Comparison of ENCODE assay signal across 11 cellular contexts in genomic region chr10:21926949-21927348, GRCh38.
DNase-seq lines count a peak whose midpoint lies in the region; ATAC-seq and TF ChIP-seq lines count a peak whose summit lies in the region.
"Had no signal": no experiment of that assay in that cellular context is flagged by ENCODE, and none has a peak within 500 bp of the region (broad histone marks: within the 10 kb centered on the region; RNA-seq: fewer than 3 reads in every experiment).

No MANE protein-coding gene starts in this region.

- H3K36me3 ChIP-seq in HUES64 (ENCODE audit: insufficient read depth, low read length), result no peaks in the 10 kb centered on the region
- no peaks in the 10 kb centered on the region for H3K36me3 ChIP-seq in brain microvascular endothelial cell (replicated peaks)
- H3K36me3 ChIP-seq in mesenchymal stem cell (ENCODE audit: control insufficient read depth in 1 of 2, insufficient read depth in 2 of 2, low read depth in 1 of 2, low read length in 2 of 2), result no peaks in the 10 kb centered on the region

- H2BK12ac ChIP-seq in mesenchymal stem cell (ENCODE audit: low read length in 2 of 2), result no peak overlapping the region

- no peak overlapping the region for H4K91ac ChIP-seq in mesenchymal stem cell (ENCODE audit: low read length)

- in situ Hi-C loops in brain microvascular endothelial cell (cut with HindIII; ENCODE audit: low pct_ligation_motif_present, low sequenced_read_pairs), result loop anchor here (25.0 kb wide), 1 partner anchor 415 kb away; no protein-coding TSS in a partner anchor

- ATAC-seq in HG03045 (IDR thresholded peaks at IDR 0.05; ENCODE audit: unreplicated experiment) (no peak), GM21526 (IDR thresholded peaks at IDR 0.05; ENCODE audit: low FRiP score, unreplicated experiment) (no peak)

- DNase-seq in AG20443 (ENCODE audit: low spot score) (peak; percentile 70), brain microvascular endothelial cell (peak; percentile 94), mesenchymal stem cell (peak; percentile 92), retina (no peak), T-helper 9 cell (no peak)
- DNase-seq: central memory CD4-positive, alpha-beta T cell; NK-92 treated with Interleukin-12 subunit alpha and Interleukin-12 subunit beta, amount 100 ng/mL, for 24 hours; stimulated activated CD4-positive, alpha-beta T cell treated with anti-CD3 and anti-CD28 coated beads, Interleukin-2, amount 100 ng/mL, for 48 hours had no signal

- H2AK5ac ChIP-seq in mesenchymal stem cell (ENCODE audit: low read length, severe bottlenecking), result no peak overlapping the region

- H2BK120ac ChIP-seq in mesenchymal stem cell (ENCODE audit: low read depth, low read length), result no peak overlapping the region

- H2BK5ac ChIP-seq in mesenchymal stem cell (ENCODE audit: low read depth, low read length, poor library complexity, severe bottlenecking), result no peak overlapping the region

- H3K9ac ChIP-seq in HUES64 (ENCODE audit: low read depth, low read length) (no peak overlapping the region), mesenchymal stem cell (ENCODE audit: low read length) (peak overlapping the region; percentile 4)

- 94% methylated on average over 2 of the region's 2 CpGs for WGBS in HUES64
- WGBS in mesenchymal stem cell, result no CpG with 5 or more reads among the region's 2 CpGs

- H3K4me3 ChIP-seq in HUES64 (ENCODE audit: low read length) (no peak overlapping the region), brain microvascular endothelial cell (ENCODE audit: low read depth, low read length) (no peak overlapping the region), mesenchymal stem cell (ENCODE audit: insufficient read depth in 1 of 2, low read depth in 1 of 2, low read length in 2 of 2) (no peak overlapping the region)

- H2AFZ ChIP-seq in mesenchymal stem cell (ENCODE audit: low read depth, low read length), result no peak overlapping the region

- no peaks in the 10 kb centered on the region for H3K27me3 ChIP-seq in HUES64 (ENCODE audit: insufficient read depth, low read length)
- no peaks in the 10 kb centered on the region for H3K27me3 ChIP-seq in brain microvascular endothelial cell (replicated peaks)
- H3K27me3 ChIP-seq in mesenchymal stem cell (ENCODE audit: control insufficient read depth in 1 of 2, insufficient read depth in 1 of 2, low read length in 2 of 2), result no peaks in the 10 kb centered on the region

- no peak overlapping the region for H3K14ac ChIP-seq in mesenchymal stem cell (ENCODE audit: low read length in 2 of 2)

- H3K4ac ChIP-seq in mesenchymal stem cell (ENCODE audit: low read depth in 1 of 2, low read length in 2 of 2), result no peak overlapping the region

- H3K4me1 ChIP-seq in HUES64 (ENCODE audit: insufficient read depth, low read length) (peaks cover 33% of the 10 kb centered on the region), mesenchymal stem cell (ENCODE audit: control insufficient read depth, insufficient read depth, low read depth, low read length) (peaks cover 3% of the 10 kb centered on the region)

- H4K8ac ChIP-seq in mesenchymal stem cell (ENCODE audit: low read length), result no peak overlapping the region

- H2BK15ac ChIP-seq in mesenchymal stem cell (ENCODE audit: low read depth, poor library complexity, severe bottlenecking), result no peak overlapping the region

- no peak overlapping the region for H3K18ac ChIP-seq in mesenchymal stem cell (ENCODE audit: low read depth in 1 of 2, low read length in 2 of 2)

- peak overlapping the region; percentile 19; the same call in 1 of the 2 replicates for H3K27ac ChIP-seq in HUES64 (ENCODE audit: low read depth, low read length)
- H3K27ac ChIP-seq in brain microvascular endothelial cell, result peak overlapping the region; percentile 85
- peak overlapping the region; percentile 98 for H3K27ac ChIP-seq in mesenchymal stem cell (ENCODE audit: low read length, poor library complexity, severe bottlenecking)

- no peak overlapping the region for H3K23ac ChIP-seq in mesenchymal stem cell (ENCODE audit: low read length in 2 of 2)

- no peak for TF ChIP-seq CTCF in brain microvascular endothelial cell (IDR thresholded peaks at IDR 0.05; ENCODE audit: low read depth, low read length, missing control alignments)

- H3K79me1 ChIP-seq in mesenchymal stem cell (replicated peaks; ENCODE audit: low read length, poor library complexity, severe bottlenecking), result peaks cover 6% of the 10 kb centered on the region

- H3K9me3 ChIP-seq in HUES64 (ENCODE audit: insufficient read depth, low read depth, low read length) (no peaks in the 10 kb centered on the region), mesenchymal stem cell (ENCODE audit: control insufficient read depth, low read length) (no peaks in the 10 kb centered on the region)

- H3K4me2 ChIP-seq in mesenchymal stem cell (ENCODE audit: low read length, poor library complexity, severe bottlenecking), result peak overlapping the region; percentile 16

Comparison
In these comparisons a context has a peak if more than half of its experiments do, and no peak if none do; other contexts are left out.
1. DNase-seq: peak in AG20443 (single experiment), brain microvascular endothelial cell (single experiment) and mesenchymal stem cell (single experiment); none in retina (single experiment) and T-helper 9 cell (single experiment).
2. H3K27ac ChIP-seq: peak in every context shown above with its lines; median percentile 98 in mesenchymal stem cell; 85 in brain microvascular endothelial cell; 19 in HUES64.